In genomic region chr5:179794575-179794974, GRCh38 we compare ENCODE assay signal across 10 cellular contexts. TPM values are rescaled to one million over a fixed set of nuclear protein-coding genes. Genes with fewer than 3 reads are reported as not detected.
DNase-seq lines count a peak whose midpoint lies in the region; ATAC-seq and TF ChIP-seq lines count a peak whose summit lies in the region.
"Had no signal": no experiment of that assay in that cellular context is flagged by ENCODE, and none has a peak within 500 bp of the region (broad histone marks: within the 10 kb centered on the region; RNA-seq: fewer than 3 reads in every experiment).

No MANE protein-coding gene starts in this region.

- TF ChIP-seq POLR2A in esophagus muscularis mucosa (IDR thresholded peaks at IDR 0.05; ENCODE audit: low read depth), result no peak

- TF ChIP-seq EP300 in esophagus muscularis mucosa (IDR thresholded peaks at IDR 0.05), result no peak

- H3K9me3 ChIP-seq in esophagus muscularis mucosa (no peaks in the 10 kb centered on the region), parathyroid adenoma (ENCODE audit: control insufficient read depth, low read length) (no peaks in the 10 kb centered on the region)

- H3K36me3 ChIP-seq in esophagus muscularis mucosa (peaks cover 24 to 32% (median 25%) of the 10 kb centered on the region in 4 donors), parathyroid adenoma (ENCODE audit: control insufficient read depth, insufficient read depth, low read length) (no peaks in the 10 kb centered on the region)

- H3K4me1 ChIP-seq in esophagus muscularis mucosa (peaks cover 48 to 58% (median 55%) of the 10 kb centered on the region in 4 donors), parathyroid adenoma (no peaks in the 10 kb centered on the region)

- no CpG with 5 or more reads among the region's 3 CpGs for WGBS in esophagus muscularis mucosa

- H3K9ac ChIP-seq in parathyroid adenoma, result no peak overlapping the region

- DNase-seq in D341Med (ENCODE audit: low spot score) (peak; percentile 21), OCI-M1 (lab: John Stamatoyannopoulos, UW) (peak; percentile 35), esophagus muscularis mucosa (ENCODE audit: extremely low spot score) (no peak), superior temporal gyrus (ENCODE audit: extremely low spot score) (no peak), COLO668 (lab: John Stamatoyannopoulos, UW; ENCODE audit: unreplicated experiment) (no peak)
- DNase-seq in stimulated activated CD4-positive, alpha-beta T cell treated with anti-CD3 and anti-CD28 coated beads, Interleukin-4, amount 100 ng/mL, for 24 hours, result no peak
- DNase-seq: NCI-H1417 treated with DMSO at 0.1 percent for 48 hours had no signal

- H3K27ac ChIP-seq in esophagus muscularis mucosa (replicated peaks in 1 of 4) (peak overlapping the region; percentile 66 to 90 (median 84)), parathyroid adenoma (no peak overlapping the region)

- peak overlapping the region; percentile 77 for H3K4me2 ChIP-seq in parathyroid adenoma (ENCODE audit: low read length)

- intact Hi-C loops in esophagus muscularis mucosa (cut with DNase I), result no loop called here

- H3K27me3 ChIP-seq in esophagus muscularis mucosa, result no peaks in the 10 kb centered on the region
- H3K27me3 ChIP-seq in parathyroid adenoma (ENCODE audit: control insufficient read depth, insufficient read depth, low read length), result no peaks in the 10 kb centered on the region

- H2AFZ ChIP-seq in parathyroid adenoma, result no peak overlapping the region

- no peak for ATAC-seq in GM21576 (IDR thresholded peaks at IDR 0.05; ENCODE audit: unreplicated experiment)

- TF ChIP-seq CTCF in esophagus muscularis mucosa (IDR thresholded peaks at IDR 0.05) (no peak), parathyroid adenoma (IDR thresholded peaks at IDR 0.05) (no peak)

- H3K79me2 ChIP-seq in parathyroid adenoma, result no peaks in the 10 kb centered on the region

- peak overlapping the region; percentile 62 to 80 (median 72) for H3K4me3 ChIP-seq in esophagus muscularis mucosa
- peak overlapping the region; percentile 58 for H3K4me3 ChIP-seq in parathyroid adenoma (ENCODE audit: low read depth, low read length)

RNA-seq across cellular contexts. Expression of gene LTC4S, which starts 0.8 kb away (rescaled TPM):
- total RNA-seq in esophagus muscularis mucosa, result 10 to 100 TPM in 3 of 4 donors, 1 to 10 TPM in 1; 7.9 to 15.2 (median 12.8) TPM
- total RNA-seq: SK-MEL-5 had no signal

RNA-seq across cellular contexts. Expression of gene MGAT4B, which starts 12.1 kb away (rescaled TPM):
- total RNA-seq in esophagus muscularis mucosa, result 10 to 100 TPM; 47.1 to 70.6 (median 59.2) TPM

RNA-seq across cellular contexts. Expression of gene SQSTM1, which starts 26.1 kb away (rescaled TPM):
- total RNA-seq in esophagus muscularis mucosa, result 100 to 1,000 TPM; 333 to 453 (median 392) TPM

Comparison
In these comparisons a context has a peak if more than half of its experiments do, and no peak if none do; other contexts are left out.
1. DNase-seq: peak in D341Med (single experiment) and OCI-M1 (single experiment); none in esophagus muscularis mucosa (single experiment), superior temporal gyrus (single experiment), COLO668 (single experiment) and stimulated activated CD4-positive, alpha-beta T cell treated with anti-CD3 and anti-CD28 coated beads, Interleukin-4, amount 100 ng/mL, for 24 hours (single experiment).